Comparison of ENCODE assay signal across 17 cellular contexts in the genomic region with DNA sequence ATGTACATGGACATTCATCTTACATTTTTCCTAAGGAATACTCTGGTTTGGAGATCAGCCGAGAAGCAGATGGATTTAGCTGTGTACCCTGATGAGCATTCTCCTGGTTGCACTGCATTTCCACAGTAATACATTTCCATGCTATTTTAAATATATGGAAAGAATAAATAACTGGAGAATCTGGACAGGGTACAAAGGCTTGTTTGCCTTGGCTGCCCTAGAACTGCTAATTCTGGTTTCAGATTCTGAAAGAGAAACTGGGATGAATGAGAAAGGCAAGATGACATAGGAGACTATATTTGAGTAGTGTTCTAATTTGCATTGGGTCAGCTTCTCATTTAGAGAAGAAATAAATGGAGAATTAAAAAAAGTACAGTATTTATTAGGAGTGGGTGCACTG.
A peak's percentile ranks its signal among the peaks of the same experiment; 100 is the strongest.
DNase-seq lines count a peak whose midpoint lies in the region; ATAC-seq, FAIRE-seq and TF ChIP-seq lines count a peak whose summit lies in the region.
"Had no signal": no experiment of that assay in that cellular context is flagged by ENCODE, and none has a peak within 500 bp of the region (broad histone marks: within the 10 kb centered on the region; RNA-seq: fewer than 3 reads in every experiment).

No MANE protein-coding gene starts in this region.

- no peak for DNase-seq in GM18507 (ENCODE audit: extremely low spot score, insufficient read length, low read depth)
- no peak for DNase-seq in GM12878 (ENCODE audit: low read depth, low spot score)
- no peak for DNase-seq in right lobe of liver
- no peak for DNase-seq in gastrocnemius medialis
- DNase-seq in progenitor cell of endocrine pancreas (ENCODE audit: low spot score, unreplicated experiment) = no peak
- no peak for DNase-seq in posterior cingulate gyrus
- no peak for DNase-seq in RWPE1 (ENCODE audit: low spot score)
- DNase-seq: BE2C; CD8-positive, alpha-beta T cell; DMS79; GOT3; MG63; NCI-H1092; NCI-H2107; NCI-H446 treated with DMSO at 0.1 percent for 48 hours; SIG-M5 had no signal

- no peak overlapping the region for H3K4me2 ChIP-seq in GM12878 (ENCODE audit: control insufficient read depth, insufficient read depth)

- RAD21 ChIA-PET in GM12878 (lab: Charles Lee; ENCODE audit: unreplicated experiment) = no interaction called here

- no peaks in the 10 kb centered on the region for H3K79me2 ChIP-seq in GM12878 (ENCODE audit: control insufficient read depth, insufficient read depth, low read length)

- no peak for TF ChIP-seq EP300 in GM12878 (IDR thresholded peaks at IDR 0.05; ENCODE audit: borderline replicate concordance in 1 of 2, control insufficient read depth in 1 of 2, low read depth in 2 of 2, low read length in 2 of 2)

- TF ChIP-seq POLR2A in GM12878 (IDR thresholded peaks at IDR 0.05; ENCODE audit: low read depth, low read length) (no peak), right lobe of liver (IDR thresholded peaks at IDR 0.05) (no peak), gastrocnemius medialis (IDR thresholded peaks at IDR 0.05) (no peak)

- H3K4me1 ChIP-seq in GM12878 (ENCODE audit: control insufficient read depth, insufficient read depth, low read length) (no peaks in the 10 kb centered on the region), right lobe of liver (peaks cover 0 to 7% (median 0%) of the 10 kb centered on the region in 4 donors), gastrocnemius medialis (no peaks in the 10 kb centered on the region)
- H3K4me1 ChIP-seq: BE2C had no signal

- no peaks in the 10 kb centered on the region for H3K27me3 ChIP-seq in GM12878 (replicated peaks in 1 of 2; ENCODE audit: control insufficient read depth in 2 of 2, insufficient read depth in 2 of 2, low read length in 1 of 2)
- H3K27me3 ChIP-seq in right lobe of liver = no peaks in the 10 kb centered on the region
- no peaks in the 10 kb centered on the region for H3K27me3 ChIP-seq in gastrocnemius medialis
- H3K27me3 ChIP-seq: BE2C, MG63 had no signal

- peak; percentile 15 for FAIRE-seq in GM18507 (lab: Jason Lieb, UNC)
- FAIRE-seq in GM12878 (lab: Jason Lieb, UNC) = no peak

- peaks cover 9% of the 10 kb centered on the region for H3K4me1 Mint-ChIP-seq in progenitor cell of endocrine pancreas (ENCODE audit: low read depth)

- ATAC-seq in HG03432 (IDR thresholded peaks at IDR 0.05; ENCODE audit: unreplicated experiment) = peak; percentile 47
- ATAC-seq in GM12878 = peak; percentile 80
- peak; percentile 79 to 99 (median 87) for ATAC-seq in right lobe of liver
- no peak for ATAC-seq in gastrocnemius medialis
- ATAC-seq: CD8-positive, alpha-beta T cell had no signal

- no peak overlapping the region for H2AFZ ChIP-seq in GM12878 (ENCODE audit: control insufficient read depth, low read depth, low read length)

- intact Hi-C loops in GM12878 (cut with micrococcal nuclease; ENCODE audit: unreplicated experiment) (no loop called here), right lobe of liver (cut with DNase I) (no loop called here), gastrocnemius medialis (cut with DNase I; ENCODE audit: low total_unique reads) (no loop called here), posterior cingulate gyrus (cut with DNase I) (no loop called here)

- no peak for TF ChIP-seq CTCF in GM12878 (IDR thresholded peaks at IDR 0.05 in 2 of 3, conservative IDR thresholded peaks at IDR 0.05 in 1 of 3; ENCODE audit: control insufficient read depth in 2 of 3, extremely low read depth in 1 of 3, insufficient read depth in 1 of 3, low read depth in 3 of 3, low read length in 3 of 3)
- no peak for TF ChIP-seq CTCF in right lobe of liver (IDR thresholded peaks at IDR 0.05)
- TF ChIP-seq CTCF in gastrocnemius medialis (IDR thresholded peaks at IDR 0.05 in 4 of 5, conservative IDR thresholded peaks at IDR 0.05 in 1 of 5) = no peak
- TF ChIP-seq CTCF in progenitor cell of endocrine pancreas (IDR thresholded peaks at IDR 0.05; ENCODE audit: unreplicated experiment) = no peak
- no peak for TF ChIP-seq CTCF in RWPE1 (conservative IDR thresholded peaks at IDR 0.05; ENCODE audit: low read depth)

- 21% methylated on average over 1 of the region's 1 CpG for WGBS in GM12878 (ENCODE audit: insufficient coverage, insufficient replicate concordance, low lambda C conversion rate, missing lambda C conversion rate)
- WGBS in right lobe of liver (ENCODE audit: insufficient coverage, low coverage, low lambda C conversion rate, missing lambda C conversion rate) = 50% methylated on average over 1 of the region's 1 CpG

- CTCF ChIA-PET in GM12878 (lab: Yijun Ruan, JAX) (no interaction called here), RWPE1 (lab: Yijun Ruan, JAX) (no interaction called here)

- no TSS peak for BruUV-seq in GM12878 (replicated peaks; lab: Mats Ljungman, UMichigan)

- H3K9ac ChIP-seq in GM12878 (ENCODE audit: control insufficient read depth, insufficient read depth, low read length) = no peak overlapping the region

- H3K27ac Mint-ChIP-seq in progenitor cell of endocrine pancreas = no peak overlapping the region
- H3K27ac Mint-ChIP-seq: CD8-positive, alpha-beta T cell had no signal

- no peak overlapping the region for H3K4me3 Mint-ChIP-seq in progenitor cell of endocrine pancreas (ENCODE audit: low read depth)
- H3K4me3 Mint-ChIP-seq: CD8-positive, alpha-beta T cell had no signal

- H3K27ac ChIP-seq in GM12878 (ENCODE audit: control insufficient read depth, insufficient read depth) (no peak overlapping the region), right lobe of liver (peak overlapping the region in 1 of 3 donors; percentile 5), gastrocnemius medialis (no peak overlapping the region), RWPE1 (no peak overlapping the region)

- in situ Hi-C loops in GM12878 (cut with MboI) (no loop called here), gastrocnemius medialis (cut with MboI; ENCODE audit: low sequenced_read_pairs in 4 of 4) (no loop called here)

- no peaks in the 10 kb centered on the region for H3K9me3 Mint-ChIP-seq in progenitor cell of endocrine pancreas (ENCODE audit: low read depth)
- H3K9me3 Mint-ChIP-seq: CD8-positive, alpha-beta T cell had no signal

- no peaks in the 10 kb centered on the region for H4K20me1 ChIP-seq in GM12878 (ENCODE audit: control insufficient read depth, insufficient read depth)

- H3K36me3 ChIP-seq in GM12878 (ENCODE audit: control insufficient read depth in 2 of 2, insufficient read depth in 2 of 2, low read length in 1 of 2) (no peaks in the 10 kb centered on the region), right lobe of liver (no peaks in the 10 kb centered on the region), gastrocnemius medialis (no peaks in the 10 kb centered on the region)
- H3K36me3 ChIP-seq: BE2C, MG63 had no signal

- SMC1A ChIA-PET in GM12878 (lab: Charles Lee; ENCODE audit: uncharacterized antibody, unreplicated experiment) = no interaction called here

- no peaks in the 10 kb centered on the region for H3K27me3 Mint-ChIP-seq in progenitor cell of endocrine pancreas

- H3K4me3 ChIP-seq in GM12878 (no peak overlapping the region), right lobe of liver (no peak overlapping the region), gastrocnemius medialis (no peak overlapping the region)
- H3K4me3 ChIP-seq: MG63 had no signal

- no peaks in the 10 kb centered on the region for H3K36me3 Mint-ChIP-seq in progenitor cell of endocrine pancreas (ENCODE audit: insufficient read depth)
- H3K36me3 Mint-ChIP-seq: CD8-positive, alpha-beta T cell had no signal

- POLR2A ChIA-PET in GM12878 (lab: Charles Lee) (no interaction called here), RWPE1 (lab: Yijun Ruan, JAX; ENCODE audit: low non-redundant PET) (no interaction called here)

- TF ChIP-seq RAD21 in GM12878 (IDR thresholded peaks at IDR 0.05; ENCODE audit: insufficient read depth, low read depth, low read length) = no peak

- H3K9me3 ChIP-seq in GM12878 (replicated peaks; ENCODE audit: control insufficient read depth, insufficient read depth, low read length) = no peaks in the 10 kb centered on the region
- no peaks in the 10 kb centered on the region for H3K9me3 ChIP-seq in right lobe of liver
- H3K9me3 ChIP-seq in gastrocnemius medialis = no peaks in the 10 kb centered on the region
- H3K9me3 ChIP-seq: BE2C, MG63 had no signal

TF ChIP-seq in GM12878, 131 proteins besides CTCF, POLR2A, EP300 and RAD21 (continues in another document):
- TF ChIP-seq YBX1 (IDR thresholded peaks at IDR 0.05) (no peak), E2F8 (IDR thresholded peaks at IDR 0.05; ENCODE audit: low read depth, partially characterized antibody) (no peak), NFYA (IDR thresholded peaks at IDR 0.05; ENCODE audit: borderline replicate concordance, low read depth, low read length) (no peak), EGR1 (IDR thresholded peaks at IDR 0.05; ENCODE audit: borderline replicate concordance in 1 of 2, low read depth in 2 of 2, low read length in 2 of 2) (no peak), JUNB (IDR thresholded peaks at IDR 0.05) (no peak), SMARCA5 (IDR thresholded peaks at IDR 0.05) (no peak), ZNF207 (IDR thresholded peaks at IDR 0.05; ENCODE audit: borderline replicate concordance) (no peak), POLR2AphosphoS5 (IDR thresholded peaks at IDR 0.05; ENCODE audit: low read length) (no peak)
- TF ChIP-seq, protein P1, sequence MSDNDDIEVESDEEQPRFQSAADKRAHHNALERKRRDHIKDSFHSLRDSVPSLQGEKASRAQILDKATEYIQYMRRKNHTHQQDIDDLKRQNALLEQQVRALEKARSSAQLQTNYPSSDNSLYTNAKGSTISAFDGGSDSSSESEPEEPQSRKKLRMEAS (IDR thresholded peaks at IDR 0.05; ENCODE audit: low read depth, low read length) = no peak

Comparison
In these comparisons a context has a peak if more than half of its experiments do, and no peak if none do; other contexts are left out.
1. ATAC-seq: peak in HG03432 (single experiment), GM12878 (single experiment) and right lobe of liver (4 of 4); none in gastrocnemius medialis (0 of 2).